Comparison of ENCODE assay signal across 31 cellular contexts in the genomic region with DNA sequence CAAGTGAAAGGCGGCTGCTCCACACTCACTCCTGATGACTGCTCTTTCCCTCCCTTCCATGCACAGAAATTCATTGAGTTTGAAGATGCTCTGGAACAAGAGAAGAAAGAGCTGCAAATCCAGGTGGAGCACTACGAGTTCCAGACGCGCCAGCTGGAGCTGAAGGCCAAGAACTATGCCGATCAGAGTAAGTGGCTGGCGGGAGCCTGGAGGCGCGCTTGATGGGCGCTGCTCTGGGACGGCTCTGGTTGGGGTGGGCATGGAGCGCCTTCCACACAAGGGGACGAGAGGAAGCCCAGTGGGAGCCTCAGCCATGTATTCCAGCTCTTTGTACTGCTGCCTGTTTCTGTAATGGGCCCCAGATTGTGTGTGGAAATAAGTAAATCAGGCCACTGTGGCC.
"Had no signal": no experiment of that assay in that cellular context is flagged by ENCODE, and none has a peak within 500 bp of the region (broad histone marks: within the 10 kb centered on the region; RNA-seq: fewer than 3 reads in every experiment).

No MANE protein-coding gene starts in this region.

- H3K9me3 Mint-ChIP-seq: activated CD4-positive, alpha-beta memory T cell treated with anti-CD3 and anti-CD28 coated beads for 36 hours; activated CD4-positive, alpha-beta T cell treated with anti-CD3 and anti-CD28 coated beads, Interleukin-2, amount 10 ng/mL, durations not matched to agents 7 days and 5 days; activated naive CD4-positive, alpha-beta T cell treated with anti-CD3 and anti-CD28 coated beads, Interleukin-2, amount 50 U/mL, for 72 hours; activated naive CD8-positive, alpha-beta T cell treated with anti-CD3 and anti-CD28 coated beads, Interleukin-2, amount 50 U/mL, for 24 hours; activated T-cell treated with anti-CD3 and anti-CD28 coated beads, Interleukin-2, amount 50 U/mL, for 4 hours; brain; T-cell had no signal

- H3K36me3 Mint-ChIP-seq: activated naive CD4-positive, alpha-beta T cell treated with anti-CD3 and anti-CD28 coated beads, Interleukin-2, amount 50 U/mL, for 72 hours had no signal

- H3K27me3 Mint-ChIP-seq: activated CD4-positive, alpha-beta memory T cell treated with anti-CD3 and anti-CD28 coated beads for 36 hours; activated CD4-positive, alpha-beta T cell treated with anti-CD3 and anti-CD28 coated beads, Interleukin-2, amount 10 ng/mL, durations not matched to agents 7 days and 5 days; activated naive CD8-positive, alpha-beta T cell treated with anti-CD3 and anti-CD28 coated beads, Interleukin-2, amount 50 U/mL, for 24 hours; brain; T-cell had no signal

- DNase-seq: activated CD4-positive, alpha-beta memory T cell treated with anti-CD3 and anti-CD28 coated beads for 36 hours; activated CD4-positive, alpha-beta T cell treated with anti-CD3 and anti-CD28 coated beads, Interleukin-2, amount 10 ng/mL, durations not matched to agents 7 days and 5 days; activated CD4-positive, CD25-positive, alpha-beta regulatory T cell; activated CD8-positive, alpha-beta memory T cell treated with anti-CD3 and anti-CD28 coated beads for 24 hours; activated effector memory CD4-positive, alpha-beta T cell treated with anti-CD3 and anti-CD28 coated beads, Interleukin-2, amount 50 U/mL, for 16 hours; activated naive CD4-positive, alpha-beta T cell treated with Interleukin-2 at 50 U/mL for 16 hours; activated naive CD8-positive, alpha-beta T cell treated with anti-CD3 and anti-CD28 coated beads, Interleukin-2, amount 50 U/mL, for 24 hours; activated T-cell treated with anti-CD3 and anti-CD28 coated beads, Interleukin-2, amount 50 U/mL, for 4 hours; amniotic stem cell; NCI-H1092 treated with DMSO at 0.1 percent for 48 hours; NCI-H1417 treated with DMSO at 0.1 percent for 48 hours; NCI-H1694; NCI-H2029; NCI-H2107; NCI-H2171 treated with DMSO at 0.1 percent for 48 hours; NCI-H345; NCI-H510A; NCI-H526 treated with DMSO at 0.1 percent for 48 hours; NK-92 treated with Interleukin-12 subunit alpha and Interleukin-12 subunit beta, amount 100 ng/mL, for 24 hours; OCI-M1; Peyer's patch; SHP77 treated with DMSO at 0.1 percent for 48 hours; T-cell; T-helper 2 cell; T1000 had no signal

- H3K4me3 Mint-ChIP-seq: activated CD4-positive, alpha-beta memory T cell treated with anti-CD3 and anti-CD28 coated beads for 36 hours; activated CD4-positive, alpha-beta T cell treated with anti-CD3 and anti-CD28 coated beads, Interleukin-2, amount 10 ng/mL, durations not matched to agents 7 days and 5 days; activated naive CD8-positive, alpha-beta T cell treated with anti-CD3 and anti-CD28 coated beads, Interleukin-2, amount 50 U/mL, for 24 hours; activated T-cell treated with anti-CD3 and anti-CD28 coated beads, Interleukin-2, amount 50 U/mL, for 4 hours; brain had no signal

- H3K9ac ChIP-seq: KMS-11 had no signal

- H3K27ac ChIP-seq: KMS-11, Peyer's patch, VCaP had no signal

- FAIRE-seq: astrocyte, TTC549 had no signal

- H3K27me3 ChIP-seq: Peyer's patch had no signal

- ATAC-seq: activated naive CD4-positive, alpha-beta T cell treated with anti-CD3 and anti-CD28 coated beads, Interleukin-2, amount 50 U/mL, for 72 hours; activated naive CD8-positive, alpha-beta T cell treated with anti-CD3 and anti-CD28 coated beads, Interleukin-2, amount 50 U/mL, for 24 hours; activated T-cell treated with anti-CD3 and anti-CD28 coated beads, Interleukin-2, amount 50 U/mL, for 4 hours; T-cell had no signal

- H3K4me2 ChIP-seq: KMS-11 had no signal

- H3K9me3 ChIP-seq: Peyer's patch had no signal

- H3K27ac Mint-ChIP-seq: activated CD4-positive, alpha-beta memory T cell treated with anti-CD3 and anti-CD28 coated beads for 36 hours; activated CD4-positive, alpha-beta T cell treated with anti-CD3 and anti-CD28 coated beads, Interleukin-2, amount 10 ng/mL, durations not matched to agents 7 days and 5 days; activated naive CD4-positive, alpha-beta T cell treated with anti-CD3 and anti-CD28 coated beads, Interleukin-2, amount 50 U/mL, for 72 hours; activated naive CD8-positive, alpha-beta T cell treated with anti-CD3 and anti-CD28 coated beads, Interleukin-2, amount 50 U/mL, for 24 hours had no signal

- H3K4me3 ChIP-seq: Peyer's patch had no signal
